In genomic region chr2:68155618-68156017, GRCh38 we compare ENCODE assay signal across 21 cellular contexts. TPM values are rescaled to one million over a fixed set of nuclear protein-coding genes. Genes with fewer than 3 reads are reported as not detected.
DNase-seq lines count a peak whose midpoint lies in the region; ATAC-seq and TF ChIP-seq lines count a peak whose summit lies in the region.
"Had no signal": no experiment of that assay in that cellular context is flagged by ENCODE, and none has a peak within 500 bp of the region (broad histone marks: within the 10 kb centered on the region; RNA-seq: fewer than 3 reads in every experiment).

No MANE protein-coding gene starts in this region.

- peak overlapping the region; percentile 47 for H3K27ac Mint-ChIP-seq in T-helper 2 cell treated with Interferon-gamma antibody and Interleukin-4, amounts not matched to agents 5 μg/mL and 100 μg/mL, for 36 hours
- H3K27ac Mint-ChIP-seq in CD8-positive, alpha-beta T cell = no peak overlapping the region
- peak overlapping the region in 5 of 10 donors; percentile 56 to 100 (median 75) for H3K27ac Mint-ChIP-seq in naive thymus-derived CD8-positive, alpha-beta T cell

- no peaks in the 10 kb centered on the region for H3F3A ChIP-seq in PC-3 (ENCODE audit: low read length, unreplicated experiment)

- H3K9me3 ChIP-seq in CD8-positive, alpha-beta T cell (ENCODE audit: low read length) = no peaks in the 10 kb centered on the region
- H3K9me3 ChIP-seq in PC-3 (ENCODE audit: low read length) (no peaks in the 10 kb centered on the region), vagina (no peaks in the 10 kb centered on the region)
- H3K9me3 ChIP-seq: suprapubic skin had no signal

- no TSS peak for BruUV-seq in PC-3 (replicated peaks; lab: Mats Ljungman, UMichigan)

- H3K4me2 ChIP-seq in PC-3 (ENCODE audit: low read length) = peak overlapping the region; percentile 94; the same call in 1 of the 2 replicates

- H3K27ac ChIP-seq in CD8-positive, alpha-beta T cell (ENCODE audit: low read depth, low read length) = no peak overlapping the region
- no peak overlapping the region for H3K27ac ChIP-seq in PC-3 (ENCODE audit: low read length)
- no peak overlapping the region for H3K27ac ChIP-seq in vagina
- H3K27ac ChIP-seq: suprapubic skin had no signal

- intact Hi-C loops in CD8-positive, alpha-beta T cell (cut with DNase I, micrococcal nuclease) = loop anchor here (2.0 to 5.0 kb wide), 5 partner anchors 15 to 1231 kb away; partner anchors contain the start of genes APLF (in 1 of the 2), FBXO48 (in 1 of the 2) and GFPT1 (in 1 of the 2)
- intact Hi-C loops in PC-3 (cut with micrococcal nuclease) = loop anchor here (5.0 kb wide), 1 partner anchor 37 kb away; no protein-coding TSS in a partner anchor
- intact Hi-C loops in sciatic nerve (cut with DNase I) = no loop called here
- intact Hi-C loops in vagina (cut with DNase I) = no loop called here

- H3K79me2 ChIP-seq in PC-3 (ENCODE audit: low read length) = peaks cover 68% of the 10 kb centered on the region

- H3K36me3 Mint-ChIP-seq in T-helper 2 cell treated with Interferon-gamma antibody and Interleukin-4, amounts not matched to agents 5 μg/mL and 100 μg/mL, for 36 hours (ENCODE audit: low read depth) = peaks cover 6% of the 10 kb centered on the region
- H3K36me3 Mint-ChIP-seq in CD8-positive, alpha-beta T cell = peaks cover 21% of the 10 kb centered on the region
- H3K36me3 Mint-ChIP-seq in naive thymus-derived CD8-positive, alpha-beta T cell = peaks cover under 1 to 15% (median 3%) of the 10 kb centered on the region in 3 donors

- peaks cover 7% of the 10 kb centered on the region for H4K20me1 ChIP-seq in PC-3 (ENCODE audit: low read length)

- peaks cover 5% of the 10 kb centered on the region for H3K36me3 ChIP-seq in CD8-positive, alpha-beta T cell (ENCODE audit: insufficient read depth, low read length)
- H3K36me3 ChIP-seq in PC-3 (ENCODE audit: low read depth, low read length) (peaks cover 5% of the 10 kb centered on the region), vagina (peaks cover 0 to 3% of the 10 kb centered on the region in 2 donors)

- H3K4me3 Mint-ChIP-seq in T-helper 2 cell treated with Interferon-gamma antibody and Interleukin-4, amounts not matched to agents 5 μg/mL and 100 μg/mL, for 36 hours = peak overlapping the region; percentile 46
- H3K4me3 Mint-ChIP-seq in CD8-positive, alpha-beta T cell = peak overlapping the region; percentile 97
- peak overlapping the region in 7 of 10 donors; percentile 41 to 99 (median 67) for H3K4me3 Mint-ChIP-seq in naive thymus-derived CD8-positive, alpha-beta T cell

- no peak overlapping the region for H3K9ac ChIP-seq in PC-3 (ENCODE audit: low read length)

- no peak overlapping the region for H2AFZ ChIP-seq in PC-3 (ENCODE audit: low read length)

- H3K9me3 Mint-ChIP-seq in T-helper 2 cell treated with Interferon-gamma antibody and Interleukin-4, amounts not matched to agents 5 μg/mL and 100 μg/mL, for 36 hours = no peaks in the 10 kb centered on the region
- H3K9me3 Mint-ChIP-seq in CD8-positive, alpha-beta T cell = no peaks in the 10 kb centered on the region
- H3K9me3 Mint-ChIP-seq in naive thymus-derived CD8-positive, alpha-beta T cell = no peaks in the 10 kb centered on the region
- H3K9me3 Mint-ChIP-seq: effector memory CD8-positive, alpha-beta T cell had no signal

- no peak for TF ChIP-seq POLR2A in vagina (IDR thresholded peaks at IDR 0.05)

- peaks cover 42% of the 10 kb centered on the region for H3K4me1 ChIP-seq in CD8-positive, alpha-beta T cell (ENCODE audit: insufficient read depth, low read length)
- H3K4me1 ChIP-seq in PC-3 (ENCODE audit: insufficient read depth, low read length) (peaks cover 14% of the 10 kb centered on the region), vagina (peaks cover 29% of the 10 kb centered on the region)

- no peak for ATAC-seq in CD8-positive, alpha-beta T cell
- no peak for ATAC-seq in PC-3
- no peak for ATAC-seq in naive thymus-derived CD8-positive, alpha-beta T cell
- ATAC-seq in sciatic nerve = no peak
- ATAC-seq: effector memory CD8-positive, alpha-beta T cell had no signal

- no peaks in the 10 kb centered on the region for H3K27me3 ChIP-seq in CD8-positive, alpha-beta T cell (ENCODE audit: insufficient read depth, low read length)
- H3K27me3 ChIP-seq in PC-3 (ENCODE audit: low read length) = no peaks in the 10 kb centered on the region
- no peaks in the 10 kb centered on the region for H3K27me3 ChIP-seq in vagina
- H3K27me3 ChIP-seq: suprapubic skin had no signal

- H3K4me1 Mint-ChIP-seq in T-helper 2 cell treated with Interferon-gamma antibody and Interleukin-4, amounts not matched to agents 5 μg/mL and 100 μg/mL, for 36 hours (ENCODE audit: low read depth) = peaks cover 42% of the 10 kb centered on the region
- peaks cover 59% of the 10 kb centered on the region for H3K4me1 Mint-ChIP-seq in CD8-positive, alpha-beta T cell (ENCODE audit: low read depth)
- peaks cover 19 to 78% (median 66%) of the 10 kb centered on the region in 4 donors for H3K4me1 Mint-ChIP-seq in naive thymus-derived CD8-positive, alpha-beta T cell

- POLR2A ChIA-PET in CD8-positive, alpha-beta T cell (lab: Charles Lee) = no interaction called here
- POLR2A ChIA-PET in PC-3 (lab: Charles Lee; ENCODE audit: unreplicated experiment) = no interaction called here
- POLR2A ChIA-PET in naive thymus-derived CD8-positive, alpha-beta T cell (lab: Charles Lee) = no interaction called here

- no peak for DNase-seq in T-helper 2 cell treated with Interferon-gamma antibody and Interleukin-4, amounts not matched to agents 5 μg/mL and 100 μg/mL, for 36 hours (ENCODE audit: low spot score)
- DNase-seq in T-helper 2 cell = no peak
- DNase-seq in CD8-positive, alpha-beta T cell = no peak
- DNase-seq in PC-3 = no peak
- DNase-seq in naive thymus-derived CD8-positive, alpha-beta T cell = no peak
- DNase-seq in sciatic nerve (ENCODE audit: low spot score) = no peak
- no peak for DNase-seq in vagina (ENCODE audit: extremely low spot score in 2 of 2)
- no peak for DNase-seq in NCI-H1436 treated with DMSO at 0.1 percent for 48 hours (lab: John Stamatoyannopoulos, UW)
- DNase-seq: activated gamma-delta T cell treated with Interleukin-2 at 50 U/mL for 16 hours; aorta; C1 segment of cervical spinal cord; DMS153; effector memory CD8-positive, alpha-beta T cell; MV-4-11; NCI-H2029 treated with DMSO at 0.1 percent for 48 hours; NCI-H510A; RPMI8226; stimulated activated CD4-positive, alpha-beta T cell treated with anti-CD3 and anti-CD28 coated beads, Interleukin-4, amount 100 ng/mL, for 4 hours; SW 1271; WERI-Rb-1 had no signal

- H3K9me2 ChIP-seq in PC-3 (replicated peaks; ENCODE audit: low read length) = no peaks in the 10 kb centered on the region

- H3K27me3 Mint-ChIP-seq in T-helper 2 cell treated with Interferon-gamma antibody and Interleukin-4, amounts not matched to agents 5 μg/mL and 100 μg/mL, for 36 hours (ENCODE audit: low read depth) = no peaks in the 10 kb centered on the region
- H3K27me3 Mint-ChIP-seq in CD8-positive, alpha-beta T cell (ENCODE audit: low read depth) = no peaks in the 10 kb centered on the region
- no peaks in the 10 kb centered on the region for H3K27me3 Mint-ChIP-seq in naive thymus-derived CD8-positive, alpha-beta T cell
- H3K27me3 Mint-ChIP-seq: effector memory CD8-positive, alpha-beta T cell had no signal

- TF ChIP-seq CTCF in CD8-positive, alpha-beta T cell (IDR thresholded peaks at IDR 0.05) = no peak
- TF ChIP-seq CTCF in PC-3 (conservative IDR thresholded peaks at IDR 0.05; ENCODE audit: low read depth, low read length) (no peak), vagina (IDR thresholded peaks at IDR 0.05) (no peak)

- CTCF ChIA-PET in CD8-positive, alpha-beta T cell (lab: Charles Lee) = interaction anchor here (1.1 to 1.3 kb wide), 4 partner anchors 33 to 127 kb away, joined by 3 read pairs; no protein-coding TSS in a partner anchor
- CTCF ChIA-PET in PC-3 (lab: Charles Lee) = no interaction called here

- H3K4me3 ChIP-seq in CD8-positive, alpha-beta T cell (ENCODE audit: low read depth, low read length) = no peak overlapping the region
- H3K4me3 ChIP-seq in PC-3 (ENCODE audit: low read length) = no peak overlapping the region
- H3K4me3 ChIP-seq in vagina = no peak overlapping the region

RNA-seq across cellular contexts. Expression of gene PNO1, which starts 2.1 kb away (rescaled TPM):
- total RNA-seq in CD8-positive, alpha-beta T cell = 10 to 100 TPM; 35.3 to 36.0 TPM
- total RNA-seq in PC-3 (2014; rRNA removed) (50.8 and 64.1 TPM in 2 replicates), sciatic nerve (10.6 TPM), vagina (9.3 TPM)
- total RNA-seq in naive thymus-derived CD8-positive, alpha-beta T cell = 10 to 100 TPM; 11.8 to 13.6 TPM
- 10 to 100 TPM; 19.6 to 24.5 (median 20.1) TPM for polyA plus RNA-seq in naive thymus-derived CD8-positive, alpha-beta T cell

Comparison
In these comparisons a context has a peak if more than half of its experiments do, and no peak if none do; other contexts are left out.
1. H3K4me3 Mint-ChIP-seq: peak in every context shown above with its lines; median percentile 97 in CD8-positive, alpha-beta T cell; 67 in naive thymus-derived CD8-positive, alpha-beta T cell; 46 in T-helper 2 cell treated with Interferon-gamma antibody and Interleukin-4, amounts not matched to agents 5 μg/mL and 100 μg/mL, for 36 hours.
2. intact Hi-C loops: an anchor here in CD8-positive, alpha-beta T cell (2.0 to 5.0 kb wide) and PC-3 (5.0 kb wide); none called in sciatic nerve and vagina.